Comparison of ENCODE assay signal across 2 cellular contexts in the genomic region with DNA sequence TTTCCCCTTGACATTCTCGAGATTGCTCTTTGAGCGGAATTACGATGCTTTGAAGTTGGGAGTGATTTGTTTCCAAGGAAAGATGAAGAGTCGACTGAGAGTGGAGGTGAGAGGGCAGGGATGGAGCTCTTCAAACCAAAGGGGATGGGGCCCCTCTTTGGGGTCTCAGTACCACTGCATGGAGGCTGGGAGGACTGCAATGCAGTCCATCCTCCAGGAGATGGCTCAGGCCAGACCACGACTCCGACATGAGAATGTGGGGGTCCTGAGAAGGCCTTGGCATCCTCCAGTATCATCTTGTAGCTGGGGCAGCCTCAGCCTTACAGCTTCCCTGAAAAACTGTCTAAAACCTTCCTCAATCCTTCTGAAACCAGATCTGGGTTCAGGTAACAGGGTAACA.
TF ChIP-seq lines count a peak whose summit lies in the region.

No MANE protein-coding gene starts in this region.

TF ChIP-seq in K562, 482 proteins besides CTCF, POLR2A, EP300 and RAD21:
- TF ChIP-seq CBX3 (IDR thresholded peaks at IDR 0.05; ENCODE audit: borderline replicate concordance in 1 of 2, low read length in 2 of 2) = no peak
- TF ChIP-seq, protein P1, sequence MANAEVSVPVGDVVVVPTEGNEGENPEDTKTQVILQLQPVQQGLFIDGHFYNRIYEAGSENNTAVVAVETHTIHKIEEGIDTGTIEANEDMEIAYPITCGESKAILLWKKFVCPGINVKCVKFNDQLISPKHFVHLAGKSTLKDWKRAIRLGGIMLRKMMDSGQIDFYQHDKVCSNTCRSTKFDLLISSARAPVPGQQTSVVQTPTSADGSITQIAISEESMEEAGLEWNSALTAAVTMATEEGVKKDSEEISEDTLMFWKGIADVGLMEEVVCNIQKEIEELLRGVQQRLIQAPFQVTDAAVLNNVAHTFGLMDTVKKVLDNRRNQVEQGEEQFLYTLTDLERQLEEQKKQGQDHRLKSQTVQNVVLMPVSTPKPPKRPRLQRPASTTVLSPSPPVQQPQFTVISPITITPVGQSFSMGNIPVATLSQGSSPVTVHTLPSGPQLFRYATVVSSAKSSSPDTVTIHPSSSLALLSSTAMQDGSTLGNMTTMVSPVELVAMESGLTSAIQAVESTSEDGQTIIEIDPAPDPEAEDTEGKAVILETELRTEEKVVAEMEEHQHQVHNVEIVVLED (CRISPR knock-in tag; IDR thresholded peaks at IDR 0.05) = no peak
- no peak for TF ChIP-seq XRCC4 (IDR thresholded peaks at IDR 0.05; ENCODE audit: extremely low read depth, insufficient read depth, insufficient read length)
- TF ChIP-seq NCOA2 (IDR thresholded peaks at IDR 0.05; ENCODE audit: partially characterized antibody in 2 of 2) = no peak
- peak; percentile 18; the same call in 1 of the 2 replicates for TF ChIP-seq ZBTB7A (IDR thresholded peaks at IDR 0.05; ENCODE audit: borderline replicate concordance, control insufficient read depth, low read depth, low read length)
- no peak for TF ChIP-seq PRDM10 (IDR thresholded peaks at IDR 0.05; ENCODE audit: partially characterized antibody)
- TF ChIP-seq MAFF (IDR thresholded peaks at IDR 0.05; ENCODE audit: low read length) = no peak

TF ChIP-seq in HepG2, 621 proteins besides CTCF, POLR2A, EP300 and RAD21:
- TF ChIP-seq, protein P2, sequence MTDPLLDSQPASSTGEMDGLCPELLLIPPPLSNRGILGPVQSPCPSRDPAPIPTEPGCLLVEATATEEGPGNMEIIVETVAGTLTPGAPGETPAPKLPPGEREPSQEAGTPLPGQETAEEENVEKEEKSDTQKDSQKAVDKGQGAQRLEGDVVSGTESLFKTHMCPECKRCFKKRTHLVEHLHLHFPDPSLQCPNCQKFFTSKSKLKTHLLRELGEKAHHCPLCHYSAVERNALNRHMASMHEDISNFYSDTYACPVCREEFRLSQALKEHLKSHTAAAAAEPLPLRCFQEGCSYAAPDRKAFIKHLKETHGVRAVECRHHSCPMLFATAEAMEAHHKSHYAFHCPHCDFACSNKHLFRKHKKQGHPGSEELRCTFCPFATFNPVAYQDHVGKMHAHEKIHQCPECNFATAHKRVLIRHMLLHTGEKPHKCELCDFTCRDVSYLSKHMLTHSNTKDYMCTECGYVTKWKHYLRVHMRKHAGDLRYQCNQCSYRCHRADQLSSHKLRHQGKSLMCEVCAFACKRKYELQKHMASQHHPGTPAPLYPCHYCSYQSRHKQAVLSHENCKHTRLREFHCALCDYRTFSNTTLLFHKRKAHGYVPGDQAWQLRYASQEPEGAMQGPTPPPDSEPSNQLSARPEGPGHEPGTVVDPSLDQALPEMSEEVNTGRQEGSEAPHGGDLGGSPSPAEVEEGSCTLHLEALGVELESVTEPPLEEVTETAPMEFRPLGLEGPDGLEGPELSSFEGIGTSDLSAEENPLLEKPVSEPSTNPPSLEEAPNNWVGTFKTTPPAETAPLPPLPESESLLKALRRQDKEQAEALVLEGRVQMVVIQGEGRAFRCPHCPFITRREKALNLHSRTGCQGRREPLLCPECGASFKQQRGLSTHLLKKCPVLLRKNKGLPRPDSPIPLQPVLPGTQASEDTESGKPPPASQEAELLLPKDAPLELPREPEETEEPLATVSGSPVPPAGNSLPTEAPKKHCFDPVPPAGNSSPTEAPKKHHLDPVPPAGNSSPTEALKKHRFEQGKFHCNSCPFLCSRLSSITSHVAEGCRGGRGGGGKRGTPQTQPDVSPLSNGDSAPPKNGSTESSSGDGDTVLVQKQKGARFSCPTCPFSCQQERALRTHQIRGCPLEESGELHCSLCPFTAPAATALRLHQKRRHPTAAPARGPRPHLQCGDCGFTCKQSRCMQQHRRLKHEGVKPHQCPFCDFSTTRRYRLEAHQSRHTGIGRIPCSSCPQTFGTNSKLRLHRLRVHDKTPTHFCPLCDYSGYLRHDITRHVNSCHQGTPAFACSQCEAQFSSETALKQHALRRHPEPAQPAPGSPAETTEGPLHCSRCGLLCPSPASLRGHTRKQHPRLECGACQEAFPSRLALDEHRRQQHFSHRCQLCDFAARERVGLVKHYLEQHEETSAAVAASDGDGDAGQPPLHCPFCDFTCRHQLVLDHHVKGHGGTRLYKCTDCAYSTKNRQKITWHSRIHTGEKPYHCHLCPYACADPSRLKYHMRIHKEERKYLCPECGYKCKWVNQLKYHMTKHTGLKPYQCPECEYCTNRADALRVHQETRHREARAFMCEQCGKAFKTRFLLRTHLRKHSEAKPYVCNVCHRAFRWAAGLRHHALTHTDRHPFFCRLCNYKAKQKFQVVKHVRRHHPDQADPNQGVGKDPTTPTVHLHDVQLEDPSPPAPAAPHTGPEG (CRISPR knock-in tag; IDR thresholded peaks at IDR 0.05) = no peak
- no peak for TF ChIP-seq ZNF382 (CRISPR knock-in tag; IDR thresholded peaks at IDR 0.05; ENCODE audit: borderline replicate concordance)
- no peak for TF ChIP-seq KDM1A (CRISPR knock-in tag; IDR thresholded peaks at IDR 0.05)
- no peak for TF ChIP-seq PAWR (CRISPR knock-in tag; IDR thresholded peaks at IDR 0.05; ENCODE audit: borderline replicate concordance)
- TF ChIP-seq, protein P3, sequence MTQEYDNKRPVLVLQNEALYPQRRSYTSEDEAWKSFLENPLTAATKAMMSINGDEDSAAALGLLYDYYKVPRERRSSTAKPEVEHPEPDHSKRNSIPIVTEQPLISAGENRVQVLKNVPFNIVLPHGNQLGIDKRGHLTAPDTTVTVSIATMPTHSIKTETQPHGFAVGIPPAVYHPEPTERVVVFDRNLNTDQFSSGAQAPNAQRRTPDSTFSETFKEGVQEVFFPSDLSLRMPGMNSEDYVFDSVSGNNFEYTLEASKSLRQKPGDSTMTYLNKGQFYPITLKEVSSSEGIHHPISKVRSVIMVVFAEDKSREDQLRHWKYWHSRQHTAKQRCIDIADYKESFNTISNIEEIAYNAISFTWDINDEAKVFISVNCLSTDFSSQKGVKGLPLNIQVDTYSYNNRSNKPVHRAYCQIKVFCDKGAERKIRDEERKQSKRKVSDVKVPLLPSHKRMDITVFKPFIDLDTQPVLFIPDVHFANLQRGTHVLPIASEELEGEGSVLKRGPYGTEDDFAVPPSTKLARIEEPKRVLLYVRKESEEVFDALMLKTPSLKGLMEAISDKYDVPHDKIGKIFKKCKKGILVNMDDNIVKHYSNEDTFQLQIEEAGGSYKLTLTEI (CRISPR knock-in tag; conservative IDR thresholded peaks at IDR 0.05) = no peak
- TF ChIP-seq ATF6 (CRISPR knock-in tag; conservative IDR thresholded peaks at IDR 0.05) = no peak
- no peak for TF ChIP-seq REPIN1 (CRISPR knock-in tag; IDR thresholded peaks at IDR 0.05; ENCODE audit: borderline replicate concordance, low read depth)
- TF ChIP-seq HNF1B (CRISPR knock-in tag; IDR thresholded peaks at IDR 0.05) = no peak
- no peak for TF ChIP-seq NFYB (CRISPR knock-in tag; IDR thresholded peaks at IDR 0.05)
- no peak for TF ChIP-seq ATF1 (CRISPR knock-in tag; IDR thresholded peaks at IDR 0.05)
- TF ChIP-seq NFAT5 (CRISPR knock-in tag; IDR thresholded peaks at IDR 0.05) = no peak
- no peak for TF ChIP-seq SKI (IDR thresholded peaks at IDR 0.05; ENCODE audit: partially characterized antibody)
- no peak for TF ChIP-seq ATF7 (IDR thresholded peaks at IDR 0.05)
- TF ChIP-seq ATF7 (CRISPR knock-in tag; IDR thresholded peaks at IDR 0.05) = no peak
- TF ChIP-seq ZNF7 (CRISPR knock-in tag; IDR thresholded peaks at IDR 0.05) = no peak
- TF ChIP-seq ZNF558 (CRISPR knock-in tag; IDR thresholded peaks at IDR 0.05; ENCODE audit: borderline replicate concordance) = no peak
- TF ChIP-seq ZNF687 (CRISPR knock-in tag; IDR thresholded peaks at IDR 0.05) = no peak
- TF ChIP-seq ZC3H13 (CRISPR knock-in tag; IDR thresholded peaks at IDR 0.05) = no peak
- TF ChIP-seq ARHGAP35 (CRISPR knock-in tag; IDR thresholded peaks at IDR 0.05; ENCODE audit: borderline replicate concordance) = no peak
